Comparison of ENCODE assay signal across 14 cellular contexts in the genomic region with DNA sequence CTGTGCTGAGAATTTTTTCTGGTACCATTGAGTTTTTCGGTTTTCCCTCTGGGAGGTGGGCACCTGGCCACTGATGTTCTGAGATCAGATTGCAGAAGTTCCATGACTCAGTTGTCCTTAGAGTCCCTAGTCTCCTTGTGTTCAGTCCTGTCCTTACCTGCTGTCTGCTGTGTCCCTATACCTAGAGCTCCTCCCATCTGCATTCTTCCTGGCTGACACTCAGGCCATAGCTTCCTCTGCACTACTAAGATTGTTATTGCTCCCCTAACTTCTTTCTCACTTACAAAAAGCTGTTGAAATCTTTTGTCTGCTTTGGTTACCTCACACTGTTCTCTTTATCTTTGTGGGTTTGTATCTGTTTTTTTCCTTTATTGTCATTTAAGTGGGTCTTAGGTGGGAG. TPM values are rescaled to one million over a fixed set of nuclear protein-coding genes. Genes with fewer than 3 reads are reported as not detected.
DNase-seq lines count a peak whose midpoint lies in the region; ATAC-seq, FAIRE-seq and TF ChIP-seq lines count a peak whose summit lies in the region.
"Had no signal": no experiment of that assay in that cellular context is flagged by ENCODE, and none has a peak within 500 bp of the region (broad histone marks: within the 10 kb centered on the region; RNA-seq: fewer than 3 reads in every experiment).

No MANE protein-coding gene starts in this region.

- H3K79me2 ChIP-seq in Karpas-422 (ENCODE audit: low read length), result peaks cover 14% of the 10 kb centered on the region; the same call in 1 of the 2 replicates

- peak overlapping the region; percentile 16 for H3K4me2 ChIP-seq in Karpas-422 (ENCODE audit: low read depth, low read length, poor library complexity, severe bottlenecking)

- no peaks in the 10 kb centered on the region for H3K27me3 Mint-ChIP-seq in CD8-positive, alpha-beta T cell (ENCODE audit: low read depth)
- H3K27me3 Mint-ChIP-seq in naive B cell, result no peaks in the 10 kb centered on the region

- no peak overlapping the region for H3K4me3 ChIP-seq in CD8-positive, alpha-beta T cell (ENCODE audit: low read depth, low read length)
- H3K4me3 ChIP-seq in Karpas-422 (ENCODE audit: low read length), result no peak overlapping the region
- H3K4me3 ChIP-seq in bronchial epithelial cell (ENCODE audit: low read depth, low read length), result no peak overlapping the region

- H3K36me3 ChIP-seq in CD8-positive, alpha-beta T cell (ENCODE audit: insufficient read depth, low read length), result no peaks in the 10 kb centered on the region
- H3K36me3 ChIP-seq in Karpas-422 (ENCODE audit: insufficient read depth, low read length), result no peaks in the 10 kb centered on the region
- H3K36me3 ChIP-seq in bronchial epithelial cell (ENCODE audit: control insufficient read depth, insufficient read depth, low read length), result no peaks in the 10 kb centered on the region

- no peak overlapping the region for H3K9ac ChIP-seq in Karpas-422 (ENCODE audit: low read length)

- intact Hi-C loops in CD8-positive, alpha-beta T cell (cut with DNase I, micrococcal nuclease), result loop anchor here in 1 of 2 experiments (1.0 to 5.0 kb wide), 2 partner anchors 11 to 35 kb away; no protein-coding TSS in a partner anchor

- no peaks in the 10 kb centered on the region for H3K36me3 Mint-ChIP-seq in CD8-positive, alpha-beta T cell
- H3K36me3 Mint-ChIP-seq in naive B cell, result no peaks in the 10 kb centered on the region

- H3K9me2 ChIP-seq in Karpas-422 (replicated peaks; ENCODE audit: insufficient read depth, low read length), result no peaks in the 10 kb centered on the region

- peaks cover 90% of the 10 kb centered on the region for H3K4me1 Mint-ChIP-seq in CD8-positive, alpha-beta T cell (ENCODE audit: low read depth)
- H3K4me1 Mint-ChIP-seq in naive B cell, result peaks cover 64 to 89% (median 83%) of the 10 kb centered on the region in 3 donors

- peak overlapping the region; percentile 19 for H3K4me3 Mint-ChIP-seq in CD8-positive, alpha-beta T cell
- peak overlapping the region; percentile 2 to 85 (median 56) for H3K4me3 Mint-ChIP-seq in naive B cell
- H3K4me3 Mint-ChIP-seq: neural crest cell had no signal

- no peaks in the 10 kb centered on the region for H3K9me3 Mint-ChIP-seq in CD8-positive, alpha-beta T cell
- no peaks in the 10 kb centered on the region for H3K9me3 Mint-ChIP-seq in naive B cell
- H3K9me3 Mint-ChIP-seq: neural crest cell had no signal

- peaks cover 93% of the 10 kb centered on the region for H3K4me1 ChIP-seq in CD8-positive, alpha-beta T cell (ENCODE audit: insufficient read depth, low read length)
- peaks cover 11% of the 10 kb centered on the region for H3K4me1 ChIP-seq in Karpas-422 (ENCODE audit: low read length)

- H4K20me1 ChIP-seq in Karpas-422 (ENCODE audit: insufficient read depth, low read depth, low read length), result peaks cover 42% of the 10 kb centered on the region

- ATAC-seq in CD8-positive, alpha-beta T cell, result peak; percentile 81
- ATAC-seq in naive B cell (ENCODE audit: low read depth in 2 of 2) (peak; percentile 40 to 54), HG02970 (IDR thresholded peaks at IDR 0.05; ENCODE audit: low FRiP score, unreplicated experiment) (no peak), GM18517 (IDR thresholded peaks at IDR 0.05; ENCODE audit: unreplicated experiment) (no peak)

- H3K9me3 ChIP-seq in CD8-positive, alpha-beta T cell (ENCODE audit: low read length), result no peaks in the 10 kb centered on the region
- H3K9me3 ChIP-seq in Karpas-422 (ENCODE audit: low read length), result no peaks in the 10 kb centered on the region

- no peak overlapping the region for H2AFZ ChIP-seq in Karpas-422 (ENCODE audit: low read length)

- no peak for TF ChIP-seq CTCF in CD8-positive, alpha-beta T cell (IDR thresholded peaks at IDR 0.05)
- no peak for TF ChIP-seq CTCF in bronchial epithelial cell (IDR thresholded peaks at IDR 0.05; ENCODE audit: insufficient read depth, low read length, severe bottlenecking)

- no peak overlapping the region for H3K27ac ChIP-seq in CD8-positive, alpha-beta T cell (ENCODE audit: low read depth, low read length)
- no peak overlapping the region for H3K27ac ChIP-seq in Karpas-422 (ENCODE audit: low read length)

- H3K27me3 ChIP-seq in CD8-positive, alpha-beta T cell (ENCODE audit: insufficient read depth, low read length), result no peaks in the 10 kb centered on the region
- H3K27me3 ChIP-seq in Karpas-422 (ENCODE audit: low read length) (no peaks in the 10 kb centered on the region), bronchial epithelial cell (ENCODE audit: control insufficient read depth, insufficient read depth, low read length) (no peaks in the 10 kb centered on the region)

- POLR2A ChIA-PET in CD8-positive, alpha-beta T cell (lab: Charles Lee), result interaction anchor here (1.1 to 2.6 kb wide), 2 partner anchors 13 to 39 kb away, joined by 3 to 15 read pairs; a partner anchor contains a TSS

- peak overlapping the region; percentile 84 for H3K27ac Mint-ChIP-seq in CD8-positive, alpha-beta T cell
- peak overlapping the region; percentile 0 to 68 (median 54) for H3K27ac Mint-ChIP-seq in naive B cell

- CTCF ChIA-PET in CD8-positive, alpha-beta T cell (lab: Charles Lee), result interaction anchor here (1.0 to 2.9 kb wide), 6 partner anchors 10 to 51 kb away, joined by 3 to 9 read pairs (median 6); no protein-coding TSS in a partner anchor

- DNase-seq in CD8-positive, alpha-beta T cell, result no peak
- DNase-seq in Karpas-422, result no peak
- DNase-seq in bronchial epithelial cell (ENCODE audit: low read depth), result peak; percentile 67
- no peak for DNase-seq in naive B cell
- DNase-seq in DMS 273 treated with DMSO at 0.1 percent for 48 hours (lab: John Stamatoyannopoulos, UW), result no peak
- DNase-seq in dedifferentiated amniotic fluid mesenchymal stem cell (ENCODE audit: extremely low spot score), result no peak
- DNase-seq: cerebellar nuclear complex; hippocampal formation; NCI-H1694 treated with DMSO at 0.1 percent for 48 hours; SIG-M5; stimulated activated CD4-positive, alpha-beta T cell treated with anti-CD3 and anti-CD28 coated beads, Interleukin-4, amount 100 ng/mL, for 1 hour had no signal

- peak; percentile 70 for FAIRE-seq in bronchial epithelial cell (lab: Jason Lieb, UNC)

RNA-seq across cellular contexts. Expression of a gene that starts 13.2 kb away (rescaled TPM):
- total RNA-seq in CD8-positive, alpha-beta T cell, result 100 to 1,000 TPM; 264 to 275 TPM
- total RNA-seq in Karpas-422 (2014; rRNA removed; shearing (Covaris generic); ENCODE audit: low replicate concordance), result 15.4 and 16.8 TPM in 2 replicates
- total RNA-seq in bronchial epithelial cell, result 83.2 and 83.3 TPM in 2 replicates
- 10 to 100 TPM; 53.6 to 88.0 (median 58.7) TPM for polyA plus RNA-seq in naive B cell (ENCODE audit: low read depth in 6 of 6)

Comparison
In these comparisons a context has a peak if more than half of its experiments do, and no peak if none do; other contexts are left out.
1. ATAC-seq: peak in CD8-positive, alpha-beta T cell (single experiment) and naive B cell (2 of 2); none in HG02970 (single experiment) and GM18517 (single experiment).